In genomic region chr17:57403241-57403640, GRCh38 we compare ENCODE assay signal across 16 cellular contexts.
DNase-seq lines count a peak whose midpoint lies in the region; ATAC-seq and TF ChIP-seq lines count a peak whose summit lies in the region.
"Had no signal": no experiment of that assay in that cellular context is flagged by ENCODE, and none has a peak within 500 bp of the region (broad histone marks: within the 10 kb centered on the region; RNA-seq: fewer than 3 reads in every experiment).

No MANE protein-coding gene starts in this region.

- no peak overlapping the region for H3K4me3 ChIP-seq in OCI-LY1 (ENCODE audit: low read depth, low read length, poor library complexity, severe bottlenecking)
- H3K4me3 ChIP-seq in GM23338: no peak overlapping the region
- H3K4me3 ChIP-seq: esophagus squamous epithelium, GM12878 had no signal

- H3F3A ChIP-seq in OCI-LY1 (ENCODE audit: insufficient read depth, low read length) (no peaks in the 10 kb centered on the region), GM23338 (replicated peaks; ENCODE audit: low read depth) (no peaks in the 10 kb centered on the region)

- H4K20me1 ChIP-seq in OCI-LY1 (ENCODE audit: insufficient read depth, low read length) (no peaks in the 10 kb centered on the region), GM23338 (replicated peaks; ENCODE audit: insufficient read depth) (peaks cover 4% of the 10 kb centered on the region; the same call in 1 of the 2 replicates)

- H3K79me2 ChIP-seq in OCI-LY1 (ENCODE audit: insufficient read depth, low read length) (peaks cover 18% of the 10 kb centered on the region; the same call in 1 of the 2 replicates), GM23338 (replicated peaks; ENCODE audit: insufficient read depth) (peaks cover 20% of the 10 kb centered on the region)

- H3K9me3 ChIP-seq in OCI-LY1 (ENCODE audit: low read length): no peaks in the 10 kb centered on the region
- H3K9me3 ChIP-seq: esophagus squamous epithelium had no signal

- no peak overlapping the region; the same call in 1 of the 2 replicates for H3K9ac ChIP-seq in OCI-LY1 (ENCODE audit: low read length)

- H3K4me3 Mint-ChIP-seq in nephron (no peak overlapping the region), GM23338 (no peak overlapping the region)
- H3K4me3 Mint-ChIP-seq: memory B cell had no signal

- H2AFZ ChIP-seq in OCI-LY1 (ENCODE audit: low read length) (no peak overlapping the region), GM23338 (no peak overlapping the region)

- H3K27me3 ChIP-seq in OCI-LY1 (ENCODE audit: insufficient read depth, low read length) (no peaks in the 10 kb centered on the region), GM23338 (ENCODE audit: insufficient read depth) (no peaks in the 10 kb centered on the region)
- H3K27me3 ChIP-seq: esophagus squamous epithelium had no signal

- H3K36me3 Mint-ChIP-seq in nephron (ENCODE audit: low read depth) (peaks cover 30% of the 10 kb centered on the region), GM23338 (ENCODE audit: low read depth) (peaks cover 5% of the 10 kb centered on the region; the same call in 1 of the 3 replicates)

- H3K4me2 ChIP-seq in OCI-LY1 (ENCODE audit: low read length): no peak overlapping the region
- H3K4me2 ChIP-seq in GM23338: no peak overlapping the region

- H3K27me3 Mint-ChIP-seq in nephron (ENCODE audit: low read depth): peaks cover 17% of the 10 kb centered on the region
- H3K27me3 Mint-ChIP-seq in GM23338 (ENCODE audit: insufficient read depth, low read depth, poor library complexity): peaks cover 9% of the 10 kb centered on the region
- H3K27me3 Mint-ChIP-seq: memory B cell, naive B cell had no signal

- TF ChIP-seq CTCF in OCI-LY1 (IDR thresholded peaks at IDR 0.05; ENCODE audit: low read length) (no peak), nephron (IDR thresholded peaks at IDR 0.05; ENCODE audit: unreplicated experiment in 3 of 3) (no peak), GM23338 (conservative IDR thresholded peaks at IDR 0.05; ENCODE audit: low read depth in 2 of 2) (no peak)

- H3K4me1 ChIP-seq in OCI-LY1 (ENCODE audit: insufficient read depth, low read length, severe bottlenecking) (peaks cover 77% of the 10 kb centered on the region), GM23338 (ENCODE audit: insufficient read depth) (peaks cover 23% of the 10 kb centered on the region)

- ATAC-seq in HG03354 (IDR thresholded peaks at IDR 0.05; ENCODE audit: poor library complexity, severe bottlenecking, unreplicated experiment) (no peak), GM23338 (no peak)
- ATAC-seq: activated naive CD4-positive, alpha-beta T cell treated with anti-CD3 and anti-CD28 coated beads, Interleukin-2, amount 50 U/mL, for 72 hours; GM12878 had no signal

- H3K9me3 Mint-ChIP-seq in nephron (no peaks in the 10 kb centered on the region), GM23338 (no peaks in the 10 kb centered on the region)
- H3K9me3 Mint-ChIP-seq: activated naive CD4-positive, alpha-beta T cell treated with anti-CD3 and anti-CD28 coated beads, Interleukin-2, amount 50 U/mL, for 72 hours; memory B cell; naive B cell had no signal

- H3K27ac Mint-ChIP-seq in nephron (peak overlapping the region in 2 of 3 experiments; percentile 12 to 62), GM23338 (no peak overlapping the region)
- H3K27ac Mint-ChIP-seq: memory B cell, naive B cell had no signal

- H3K9me2 ChIP-seq in OCI-LY1 (ENCODE audit: low read depth, low read length) (no peaks in the 10 kb centered on the region), GM23338 (ENCODE audit: insufficient read depth) (no peaks in the 10 kb centered on the region)

- DNase-seq in superior temporal gyrus (ENCODE audit: extremely low spot score) (peak; percentile 77), HuH-7 (ENCODE audit: low spot score) (no peak), GM23338 (ENCODE audit: low spot score) (no peak)
- DNase-seq: activated CD4-positive, alpha-beta T cell treated with anti-CD3 and anti-CD28 coated beads, Interleukin-2, amount 50 U/mL, for 1 hour; esophagus squamous epithelium; naive B cell; NCI-H1105 treated with DMSO at 0.1 percent for 48 hours; NCI-H510A treated with DMSO at 0.1 percent for 48 hours; T-helper 9 cell had no signal

- H3K27ac ChIP-seq in OCI-LY1 (ENCODE audit: low read depth, low read length, poor library complexity, severe bottlenecking) (peak overlapping the region; percentile 90), cingulate gyrus (ENCODE audit: low read depth, low read length) (peak overlapping the region; percentile 67), GM23338 (ENCODE audit: low read depth) (no peak overlapping the region)
- H3K27ac ChIP-seq: esophagus squamous epithelium had no signal

- peaks cover 29% of the 10 kb centered on the region for H3K4me1 Mint-ChIP-seq in nephron
- H3K4me1 Mint-ChIP-seq in GM23338: peaks cover 39% of the 10 kb centered on the region

- H3K36me3 ChIP-seq in OCI-LY1 (ENCODE audit: insufficient read depth, low read length): peaks cover 63% of the 10 kb centered on the region; the same call in 1 of the 2 replicates
- H3K36me3 ChIP-seq in GM23338 (ENCODE audit: insufficient read depth): no peaks in the 10 kb centered on the region

TF ChIP-seq in GM23338, 12 proteins besides CTCF, POLR2A, EP300 and RAD21 (continues in another document):
- TF ChIP-seq REST (IDR thresholded peaks at IDR 0.05; ENCODE audit: unreplicated experiment): no peak
- TF ChIP-seq NANOG (IDR thresholded peaks at IDR 0.05; ENCODE audit: borderline replicate concordance): no peak
- no peak for TF ChIP-seq ETS1 (IDR thresholded peaks at IDR 0.05)
- no peak for TF ChIP-seq EZH2 (IDR thresholded peaks at IDR 0.05; ENCODE audit: low read depth, unreplicated experiment)
- no peak for TF ChIP-seq STAT1 (IDR thresholded peaks at IDR 0.05; ENCODE audit: unreplicated experiment)
- no peak for TF ChIP-seq ZNF114 (CRISPR knock-in tag; IDR thresholded peaks at IDR 0.05)
- TF ChIP-seq EZH2phosphoT487 (IDR thresholded peaks at IDR 0.05; ENCODE audit: unreplicated experiment): no peak
- TF ChIP-seq ZNF331 (CRISPR knock-in tag; IDR thresholded peaks at IDR 0.05; ENCODE audit: low read depth): no peak
- TF ChIP-seq JUNB (IDR thresholded peaks at IDR 0.05; ENCODE audit: unreplicated experiment): no peak
